29 cellular contexts compared by ENCODE assay signal in the genomic region with DNA sequence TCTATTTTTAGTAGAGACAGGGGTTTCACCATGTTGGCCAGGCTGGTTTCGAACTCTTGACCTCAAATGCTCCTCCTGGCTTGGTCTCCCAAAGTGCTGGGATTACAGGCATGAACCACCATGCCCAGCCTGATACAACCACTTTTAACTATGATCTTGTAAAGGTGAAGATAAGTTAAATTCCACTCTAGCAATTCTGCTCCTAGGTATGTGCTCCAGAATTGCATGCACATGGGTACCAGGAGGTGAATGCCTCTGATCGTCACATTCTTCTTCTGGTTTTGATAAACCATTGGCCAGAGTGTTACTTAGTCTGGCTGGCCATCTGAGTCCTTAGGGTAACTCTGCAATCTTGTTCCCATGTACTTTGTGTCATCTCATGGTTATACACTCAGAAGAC. TPM values are rescaled to one million over a fixed set of nuclear protein-coding genes. Genes with fewer than 3 reads are reported as not detected.
"Had no signal": no experiment of that assay in that cellular context is flagged by ENCODE, and none has a peak within 500 bp of the region (broad histone marks: within the 10 kb centered on the region; RNA-seq: fewer than 3 reads in every experiment).

No MANE protein-coding gene starts in this region.

- H3K4me3 Mint-ChIP-seq: stimulated activated effector memory CD8-positive, alpha-beta T cell treated with anti-CD3 and anti-CD28 coated beads, Interleukin-12 subunit alpha, Interleukin-12 subunit beta, amount 100 ng/mL, for 72 hours; stimulated activated memory B cell treated with anti-CD40 and anti-IgM and Interleukin-4, amounts not matched to agents 10 μg/mL and 1 μg/mL and 100 μg/mL, for 72 hours; stimulated activated naive B cell treated with anti-CD40 and anti-IgM and Interleukin-4, amounts not matched to agents 10 μg/mL and 1 μg/mL and 100 μg/mL, for 72 hours; stimulated activated naive CD8-positive, alpha-beta T cell treated with anti-CD3 and anti-CD28 coated beads, Interleukin-15, amount 100 ng/mL, for 72 hours; stimulated activated naive CD8-positive, alpha-beta T cell treated with anti-CD3 and anti-CD28 coated beads, Interleukin-15, Interleukin-2, amounts not matched to agents 100 ng/mL and 50 ng/mL, for 24 hours; type B pancreatic cell had no signal

- H3K9me3 ChIP-seq: suprapubic skin, testis, thoracic aorta, thyroid gland, transverse colon, upper lobe of left lung, upper lobe of right lung, uterus, vagina had no signal

- H3K36me3 Mint-ChIP-seq: stimulated activated effector memory CD8-positive, alpha-beta T cell treated with anti-CD3 and anti-CD28 coated beads, Interleukin-12 subunit alpha, Interleukin-12 subunit beta, amount 100 ng/mL, for 72 hours; stimulated activated memory B cell treated with anti-CD40 and anti-IgM and Interleukin-4, amounts not matched to agents 10 μg/mL and 1 μg/mL and 100 μg/mL, for 72 hours; type B pancreatic cell had no signal

- H3K4me1 Mint-ChIP-seq: stimulated activated effector memory CD8-positive, alpha-beta T cell treated with anti-CD3 and anti-CD28 coated beads, Interleukin-12 subunit alpha, Interleukin-12 subunit beta, amount 100 ng/mL, for 72 hours; stimulated activated memory B cell treated with anti-CD40 and anti-IgM and Interleukin-4, amounts not matched to agents 10 μg/mL and 1 μg/mL and 100 μg/mL, for 72 hours; stimulated activated naive B cell treated with anti-CD40 and anti-IgM and Interleukin-4, amounts not matched to agents 10 μg/mL and 1 μg/mL and 100 μg/mL, for 72 hours; stimulated activated naive CD8-positive, alpha-beta T cell treated with anti-CD3 and anti-CD28 coated beads, Interleukin-15, amount 100 ng/mL, for 72 hours had no signal

- DNase-seq: stimulated activated CD4-positive, alpha-beta T cell treated with anti-CD3 and anti-CD28 coated beads, Interleukin-2, amount 100 ng/mL, for 48 hours; stimulated activated CD4-positive, alpha-beta T cell treated with anti-CD3 and anti-CD28 coated beads, Interleukin-4, amount 100 ng/mL, for 1 hour; stimulated activated CD4-positive, alpha-beta T cell treated with anti-CD3 and anti-CD28 coated beads, Interleukin-4, amount 100 ng/mL, for 24 hours; stimulated activated CD4-positive, alpha-beta T cell treated with anti-CD3 and anti-CD28 coated beads, Interleukin-4, amount 100 ng/mL, for 4 hours; stimulated activated CD8-positive, alpha-beta memory T cell treated with anti-CD3 and anti-CD28 coated beads, Interleukin-4, amount 100 ng/mL, for 48 hours; stimulated activated naive B cell treated with anti-CD40 and anti-IgM and Interleukin-4, amounts not matched to agents 10 μg/mL and 1 μg/mL and 100 μg/mL, for 72 hours; stimulated activated naive CD4-positive, alpha-beta T cell; stimulated activated naive CD4-positive, alpha-beta T cell treated with Interleukin-2 at 50 U/mL for 16 hours; stimulated activated naive CD8-positive, alpha-beta T cell treated with anti-CD3 and anti-CD28 coated beads, Interleukin-15, amount 100 ng/mL, for 72 hours; stimulated activated naive CD8-positive, alpha-beta T cell treated with anti-CD3 and anti-CD28 coated beads, Interleukin-15, Interleukin-2, amounts not matched to agents 100 U/mL and 50 U/mL, for 24 hours; stomach; substantia nigra; testis; thyroid gland; tibial artery; transverse colon; upper lobe of left lung; upper lobe of right lung; uterus had no signal

- H3K27me3 ChIP-seq: stomach, suprapubic skin, testis, thyroid gland, tibial nerve, transverse colon, upper lobe of left lung, upper lobe of right lung, uterus, vagina had no signal

- H3K4me3 ChIP-seq: stomach, suprapubic skin, testis, thoracic aorta, thyroid gland, tibial artery, tibial nerve, transverse colon, upper lobe of left lung, upper lobe of right lung, uterus, vagina had no signal

- ATAC-seq: stimulated activated effector memory CD8-positive, alpha-beta T cell treated with anti-CD3 and anti-CD28 coated beads, Interleukin-12 subunit alpha, Interleukin-12 subunit beta, amount 100 ng/mL, for 72 hours; stimulated activated memory B cell treated with anti-CD40 and anti-IgM and Interleukin-4, amounts not matched to agents 10 μg/mL and 1 μg/mL and 100 μg/mL, for 72 hours; stimulated activated naive B cell treated with anti-CD40 and anti-IgM and Interleukin-4, amounts not matched to agents 10 μg/mL and 1 μg/mL and 100 μg/mL, for 72 hours; stimulated activated naive CD8-positive, alpha-beta T cell treated with anti-CD3 and anti-CD28 coated beads, Interleukin-15, amount 100 ng/mL, for 72 hours; stimulated activated naive CD8-positive, alpha-beta T cell treated with anti-CD3 and anti-CD28 coated beads, Interleukin-15, Interleukin-2, amounts not matched to agents 100 U/mL and 50 U/mL, for 24 hours; upper lobe of right lung had no signal

- H3K27ac ChIP-seq: stomach, suprapubic skin, testis, thoracic aorta, thyroid gland, tibial artery, tibial nerve, upper lobe of left lung, upper lobe of right lung, uterus, vagina had no signal

- H3K9me3 Mint-ChIP-seq: stimulated activated effector memory CD8-positive, alpha-beta T cell treated with anti-CD3 and anti-CD28 coated beads, Interleukin-12 subunit alpha, Interleukin-12 subunit beta, amount 100 ng/mL, for 72 hours; stimulated activated memory B cell treated with anti-CD40 and anti-IgM and Interleukin-4, amounts not matched to agents 10 μg/mL and 1 μg/mL and 100 μg/mL, for 72 hours; stimulated activated naive CD8-positive, alpha-beta T cell treated with anti-CD3 and anti-CD28 coated beads, Interleukin-15, amount 100 ng/mL, for 72 hours; stimulated activated naive CD8-positive, alpha-beta T cell treated with anti-CD3 and anti-CD28 coated beads, Interleukin-15, Interleukin-2, amounts not matched to agents 100 ng/mL and 50 ng/mL, for 24 hours; type B pancreatic cell had no signal

- H3K27ac Mint-ChIP-seq: stimulated activated effector memory CD8-positive, alpha-beta T cell treated with anti-CD3 and anti-CD28 coated beads, Interleukin-12 subunit alpha, Interleukin-12 subunit beta, amount 100 ng/mL, for 72 hours; stimulated activated memory B cell treated with anti-CD40 and anti-IgM and Interleukin-4, amounts not matched to agents 10 μg/mL and 1 μg/mL and 100 μg/mL, for 72 hours; stimulated activated naive B cell treated with anti-CD40 and anti-IgM and Interleukin-4, amounts not matched to agents 10 μg/mL and 1 μg/mL and 100 μg/mL, for 72 hours; stimulated activated naive CD8-positive, alpha-beta T cell treated with anti-CD3 and anti-CD28 coated beads, Interleukin-15, Interleukin-2, amounts not matched to agents 100 ng/mL and 50 ng/mL, for 24 hours; type B pancreatic cell had no signal

- H3K4me1 ChIP-seq: stomach, suprapubic skin, testis, thyroid gland, tibial artery, tibial nerve, transverse colon, upper lobe of left lung, upper lobe of right lung, uterus, vagina had no signal

- FAIRE-seq: urothelium cell line had no signal

- H3K36me3 ChIP-seq: stomach, suprapubic skin, thoracic aorta, thyroid gland, tibial artery, tibial nerve, transverse colon, upper lobe of left lung, upper lobe of right lung, uterus, vagina had no signal

RNA-seq across cellular contexts. Expression of a gene that starts 22.3 kb away (rescaled TPM):
- total RNA-seq: ureter had no signal
